Comparison of ENCODE assay signal across 38 cellular contexts in the genomic region with DNA sequence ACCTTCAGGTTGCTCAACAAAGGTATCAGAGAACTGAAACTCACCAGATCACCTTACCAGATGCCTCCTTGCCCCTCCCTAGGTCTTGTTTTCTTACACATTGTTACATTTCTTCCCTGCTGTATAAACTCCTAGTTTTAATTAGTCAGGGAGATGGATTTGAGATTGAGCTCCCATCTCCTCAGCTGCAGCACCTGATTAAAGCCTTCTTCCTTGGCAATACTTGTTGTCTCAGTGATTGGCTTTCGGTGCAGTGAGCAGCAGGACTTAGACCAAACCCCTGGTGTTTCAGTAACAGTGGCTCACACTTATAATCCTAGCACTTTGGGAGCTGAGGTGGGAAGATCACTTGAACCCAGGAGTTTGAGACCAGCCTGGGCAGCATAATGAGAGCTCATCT. TPM values are rescaled to one million over a fixed set of nuclear protein-coding genes. Genes with fewer than 3 reads are reported as not detected.
"Had no signal": no experiment of that assay in that cellular context is flagged by ENCODE, and none has a peak within 500 bp of the region (broad histone marks: within the 10 kb centered on the region; RNA-seq: fewer than 3 reads in every experiment).

No MANE protein-coding gene starts in this region.

- H3K36me3 ChIP-seq: MG63 had no signal

- DNase-seq: Kasumi-1, MG63, MM.1S, MV-4-11, NCI-H1048, NCI-H1092, NCI-H1092 treated with DMSO at 0.1 percent for 48 hours, NCI-H1105, NCI-H1105 treated with DMSO at 0.1 percent for 48 hours, NCI-H1417, NCI-H1417 treated with DMSO at 0.1 percent for 48 hours, NCI-H1436, NCI-H1436 treated with DMSO at 0.1 percent for 48 hours, NCI-H146, NCI-H1694, NCI-H1694 treated with DMSO at 0.1 percent for 48 hours, NCI-H187, NCI-H187 treated with DMSO at 0.1 percent for 48 hours, NCI-H1930, NCI-H2029, NCI-H2029 treated with DMSO at 0.1 percent for 48 hours, NCI-H2081, NCI-H2081 treated with DMSO at 0.1 percent for 48 hours, NCI-H2107, NCI-H2171, NCI-H2171 treated with DMSO at 0.1 percent for 48 hours, NCI-H2227 treated with DMSO at 0.1 percent for 48 hours, NCI-H226, NCI-H345, NCI-H446, NCI-H446 treated with DMSO at 0.1 percent for 48 hours, NCI-H510A, NCI-H510A treated with DMSO at 0.1 percent for 48 hours, NCI-H524, NCI-H524 treated with DMSO at 0.1 percent for 48 hours, NCI-H526 had no signal

- H3K9me3 ChIP-seq: MG63 had no signal

- H3K4me3 ChIP-seq: MG63 had no signal

- H3K27me3 ChIP-seq: MG63 had no signal

RNA-seq across cellular contexts. Expression of gene HSD17B13, which starts 59.8 kb away (rescaled TPM):
- total RNA-seq: LHCN-M2, MCF 10A had no signal
